ENCODE assay signal across 9 cellular contexts in the genomic region with DNA sequence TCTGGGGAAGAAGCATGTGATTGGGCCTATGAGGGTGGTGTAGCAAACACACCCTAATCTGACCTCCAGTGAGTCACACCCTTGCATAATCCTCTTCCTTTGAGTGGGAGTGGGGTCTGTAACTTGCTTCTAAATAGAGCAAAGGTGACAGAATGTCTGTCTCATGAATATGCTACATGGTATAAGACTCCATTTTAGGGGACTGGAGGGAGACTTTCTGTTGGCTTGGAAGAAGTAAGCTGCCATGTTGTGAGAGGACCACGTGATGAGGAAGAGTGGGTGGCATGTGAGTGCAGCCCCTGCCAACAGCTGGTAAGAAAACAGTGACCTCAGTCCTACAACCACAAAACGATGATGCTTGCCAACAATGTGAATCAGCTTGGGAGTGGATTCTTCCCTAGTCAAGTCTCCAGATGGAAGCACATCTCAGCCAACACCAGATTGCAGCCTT. TPM values are rescaled to one million over a fixed set of nuclear protein-coding genes. Genes with fewer than 3 reads are reported as not detected.
DNase-seq lines count a peak whose midpoint lies in the region; ATAC-seq and TF ChIP-seq lines count a peak whose summit lies in the region.
"Had no signal": no experiment of that assay in that cellular context is flagged by ENCODE, and none has a peak within 500 bp of the region (broad histone marks: within the 10 kb centered on the region; RNA-seq: fewer than 3 reads in every experiment).

No MANE protein-coding gene starts in this region.

- no peak overlapping the region for H3K4me3 Mint-ChIP-seq in activated CD4-positive, alpha-beta T cell treated with anti-CD3 and anti-CD28 coated beads for 36 hours
- H3K4me3 Mint-ChIP-seq in progenitor cell of endocrine pancreas (ENCODE audit: low read depth), result no peak overlapping the region

- no peak overlapping the region for H3K4ac ChIP-seq in mesendoderm (ENCODE audit: low read depth, low read length)

- POLR2A ChIA-PET in activated CD4-positive, alpha-beta T cell treated with anti-CD3 and anti-CD28 coated beads for 36 hours (lab: Charles Lee), result interaction anchor here (0.6 kb wide), 2 partner anchors 340 to 1093 kb away, joined by 3 to 4 read pairs; no protein-coding TSS in a partner anchor

- no peaks in the 10 kb centered on the region for H3K79me2 ChIP-seq in mesendoderm (ENCODE audit: control insufficient read depth, insufficient read depth, low read length)

- no peak overlapping the region for H2BK120ac ChIP-seq in mesendoderm (ENCODE audit: low read depth, low read length)

- WGBS in mesendoderm (ENCODE audit: extremely low coverage, insufficient coverage, low lambda C conversion rate), result no CpG with 5 or more reads among the region's 2 CpGs

- TF ChIP-seq CTCF in progenitor cell of endocrine pancreas (IDR thresholded peaks at IDR 0.05; ENCODE audit: unreplicated experiment), result no peak

- CTCF ChIA-PET in activated CD4-positive, alpha-beta T cell treated with anti-CD3 and anti-CD28 coated beads for 36 hours (lab: Charles Lee), result interaction anchor here (0.7 kb wide), 1 partner anchor 22 kb away, joined by 3 read pairs; no protein-coding TSS in a partner anchor

- peak; percentile 44 for ATAC-seq in activated CD4-positive, alpha-beta T cell treated with anti-CD3 and anti-CD28 coated beads for 36 hours

- H3K27me3 Mint-ChIP-seq in activated CD4-positive, alpha-beta T cell treated with anti-CD3 and anti-CD28 coated beads for 36 hours, result no peaks in the 10 kb centered on the region
- H3K27me3 Mint-ChIP-seq in progenitor cell of endocrine pancreas, result no peaks in the 10 kb centered on the region

- intact Hi-C loops in activated CD4-positive, alpha-beta T cell treated with anti-CD3 and anti-CD28 coated beads for 36 hours (cut with DNase I, micrococcal nuclease), result loop anchor here in 1 of 2 experiments (1.0 kb wide), 1 partner anchor 8 kb away; no protein-coding TSS in a partner anchor

- H4K5ac ChIP-seq in mesendoderm (ENCODE audit: low read length), result no peak overlapping the region

- no peak overlapping the region for H2BK15ac ChIP-seq in mesendoderm (replicated peaks; ENCODE audit: low read depth)

- H3K9ac ChIP-seq in mesendoderm (ENCODE audit: low read length), result no peak overlapping the region
- H3K9ac ChIP-seq: BLaER1 had no signal

- peak; percentile 57 for DNase-seq in activated CD4-positive, alpha-beta T cell treated with anti-CD3 and anti-CD28 coated beads for 36 hours
- no peak for DNase-seq in activated CD4-positive, alpha-beta T cell treated with anti-CD3 and anti-CD28 coated beads for 1 hour
- DNase-seq in LHCN-M2 (ENCODE audit: low read depth) (peak; percentile 78), astrocyte of the hippocampus (ENCODE audit: low read depth, low spot score) (peak; percentile 86), non-pigmented ciliary epithelial cell (ENCODE audit: low read depth) (peak; percentile 87), cortex of kidney (lab: John Stamatoyannopoulos, UW) (no peak), progenitor cell of endocrine pancreas (ENCODE audit: low spot score, unreplicated experiment) (no peak), mesendoderm (no peak)

- no peak overlapping the region for H2BK5ac ChIP-seq in mesendoderm (ENCODE audit: low read length)

- no peak overlapping the region for H3K18ac ChIP-seq in mesendoderm (ENCODE audit: low read length)

- no peak overlapping the region for H3K4me2 ChIP-seq in mesendoderm (ENCODE audit: low read length)
- H3K4me2 ChIP-seq: BLaER1 had no signal

- H3K4me3 ChIP-seq in mesendoderm (ENCODE audit: low read length), result no peak overlapping the region
- H3K4me3 ChIP-seq: BLaER1 had no signal

- H3K27ac ChIP-seq in mesendoderm (ENCODE audit: low read depth, low read length), result no peak overlapping the region
- H3K27ac ChIP-seq: BLaER1 had no signal

- peaks cover 3% of the 10 kb centered on the region for H3K9me3 Mint-ChIP-seq in activated CD4-positive, alpha-beta T cell treated with anti-CD3 and anti-CD28 coated beads for 36 hours (ENCODE audit: low read depth)
- H3K9me3 Mint-ChIP-seq in progenitor cell of endocrine pancreas (ENCODE audit: low read depth), result peaks cover 19% of the 10 kb centered on the region

- H3K23ac ChIP-seq in mesendoderm (ENCODE audit: low read length), result no peak overlapping the region

- H3K27ac Mint-ChIP-seq in activated CD4-positive, alpha-beta T cell treated with anti-CD3 and anti-CD28 coated beads for 36 hours, result peak overlapping the region; percentile 60
- no peak overlapping the region for H3K27ac Mint-ChIP-seq in progenitor cell of endocrine pancreas

- H3K27me3 ChIP-seq in mesendoderm (ENCODE audit: insufficient read depth, low read length, poor library complexity), result no peaks in the 10 kb centered on the region
- H3K27me3 ChIP-seq: BLaER1 had no signal

- H3K36me3 Mint-ChIP-seq in activated CD4-positive, alpha-beta T cell treated with anti-CD3 and anti-CD28 coated beads for 36 hours (ENCODE audit: low read depth), result peaks cover 3% of the 10 kb centered on the region
- H3K36me3 Mint-ChIP-seq in progenitor cell of endocrine pancreas (ENCODE audit: insufficient read depth), result peaks cover 17% of the 10 kb centered on the region

- no peak overlapping the region for H3K56ac ChIP-seq in mesendoderm (ENCODE audit: low read length)

- H3K79me1 ChIP-seq in mesendoderm (ENCODE audit: low read length), result no peaks in the 10 kb centered on the region

- peaks cover 33% of the 10 kb centered on the region for H3K4me1 Mint-ChIP-seq in activated CD4-positive, alpha-beta T cell treated with anti-CD3 and anti-CD28 coated beads for 36 hours
- H3K4me1 Mint-ChIP-seq in progenitor cell of endocrine pancreas (ENCODE audit: low read depth), result peaks cover 8% of the 10 kb centered on the region

- H3K4me1 ChIP-seq in mesendoderm (ENCODE audit: control insufficient read depth, low read depth, low read length), result no peaks in the 10 kb centered on the region

- no peak overlapping the region for H2AK5ac ChIP-seq in mesendoderm (ENCODE audit: low read length)

- no peaks in the 10 kb centered on the region for H3K36me3 ChIP-seq in mesendoderm (ENCODE audit: control insufficient read depth, insufficient read depth, low read length)
- H3K36me3 ChIP-seq: BLaER1 had no signal

- no peak overlapping the region for H4K8ac ChIP-seq in mesendoderm (ENCODE audit: low read depth, low read length)

RNA-seq across cellular contexts. Expression of a gene that starts 3.7 kb away (rescaled TPM):
- 1 to 10 TPM; 3.5 to 5.2 TPM for total RNA-seq in activated CD4-positive, alpha-beta T cell treated with anti-CD3 and anti-CD28 coated beads for 36 hours
- total RNA-seq in LHCN-M2 (2014; rRNA removed) (1.2 and 1.9 TPM in 2 replicates), progenitor cell of endocrine pancreas (12.8 and 16.4 TPM in 2 replicates)
- 0.95 TPM for polyA plus RNA-seq in LHCN-M2 (2012)
- 1.8 TPM for polyA plus RNA-seq in mesendoderm (2013, experiment 1 of 2)
- polyA plus RNA-seq in mesendoderm (2013, experiment 2 of 2), result 1.5 TPM

RNA-seq across cellular contexts. Expression of a gene that starts 3.8 kb away (rescaled TPM):
- total RNA-seq in activated CD4-positive, alpha-beta T cell treated with anti-CD3 and anti-CD28 coated beads for 36 hours, result 10 to 100 TPM; 14.4 to 17.5 TPM
- 8.7 and 15.7 TPM in 2 replicates for total RNA-seq in LHCN-M2 (2014; rRNA removed)
- polyA plus RNA-seq in LHCN-M2 (2012), result 8.0 TPM
- total RNA-seq in progenitor cell of endocrine pancreas, result 30.0 and 31.0 TPM in 2 replicates
- 7.7 TPM for polyA plus RNA-seq in mesendoderm (2013, experiment 1 of 2)
- polyA plus RNA-seq in mesendoderm (2013, experiment 2 of 2), result 7.8 TPM

Comparison
In these comparisons a context has a peak if more than half of its experiments do, and no peak if none do; other contexts are left out.
1. DNase-seq: peak in activated CD4-positive, alpha-beta T cell treated with anti-CD3 and anti-CD28 coated beads for 36 hours (single experiment), LHCN-M2 (single experiment), astrocyte of the hippocampus (single experiment) and non-pigmented ciliary epithelial cell (single experiment); none in activated CD4-positive, alpha-beta T cell treated with anti-CD3 and anti-CD28 coated beads for 1 hour (single experiment), cortex of kidney (single experiment), progenitor cell of endocrine pancreas (single experiment) and mesendoderm (single experiment).